Comparison of ENCODE assay signal across 10 cellular contexts in the genomic region with DNA sequence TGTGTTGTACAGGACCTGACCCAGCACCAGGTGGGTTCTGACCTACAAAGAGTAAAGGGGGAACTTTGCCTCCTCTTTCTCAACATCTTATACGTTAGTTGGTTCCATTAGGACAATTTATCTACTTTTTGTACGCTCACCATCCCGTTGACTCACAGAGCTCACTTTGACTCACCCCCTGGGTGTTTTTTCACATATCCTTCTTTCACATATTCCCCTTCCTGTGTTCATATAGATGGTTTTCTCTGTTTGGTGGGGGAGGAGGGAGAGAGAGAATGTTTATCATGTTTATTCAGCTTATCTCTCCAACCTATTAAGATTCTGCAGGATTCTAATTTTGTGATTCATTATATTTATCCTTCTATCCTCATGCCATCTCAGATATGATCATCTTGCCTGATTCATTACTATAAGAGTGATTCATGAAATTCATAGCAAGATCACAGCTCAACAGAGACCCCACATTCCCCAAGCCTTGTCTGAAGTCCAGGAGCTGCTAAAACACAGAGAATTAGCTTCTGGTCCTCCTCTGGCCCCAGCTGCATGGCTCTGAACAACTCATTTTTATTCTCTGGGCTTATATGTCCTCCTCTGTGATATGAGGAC. TPM values are rescaled to one million over a fixed set of nuclear protein-coding genes. Genes with fewer than 3 reads are reported as not detected.
A peak's percentile ranks its signal among the peaks of the same experiment; 100 is the strongest.
DNase-seq lines count a peak whose midpoint lies in the region; ATAC-seq and TF ChIP-seq lines count a peak whose summit lies in the region.
"Had no signal": no experiment of that assay in that cellular context is flagged by ENCODE, and none has a peak within 500 bp of the region (broad histone marks: within the 10 kb centered on the region; RNA-seq: fewer than 3 reads in every experiment).

No MANE protein-coding gene starts in this region.

- peaks cover 100% of the 10 kb centered on the region for H3K4me1 Mint-ChIP-seq in CD4-positive, alpha-beta T cell (ENCODE audit: low read depth)
- H3K4me1 Mint-ChIP-seq in T-helper 17 cell = peaks cover 91% of the 10 kb centered on the region
- peaks cover 8% of the 10 kb centered on the region for H3K4me1 Mint-ChIP-seq in progenitor cell of endocrine pancreas (ENCODE audit: low read depth)

- peak overlapping the region; percentile 77 for H3K4me3 Mint-ChIP-seq in CD4-positive, alpha-beta T cell
- H3K4me3 Mint-ChIP-seq in T-helper 17 cell (peak overlapping the region; percentile 91), progenitor cell of endocrine pancreas (ENCODE audit: low read depth) (no peak overlapping the region)

- no peak for TF ChIP-seq CTCF in CD4-positive, alpha-beta T cell (IDR thresholded peaks at IDR 0.05)
- TF ChIP-seq CTCF in fibroblast of mammary gland (conservative IDR thresholded peaks at IDR 0.05; ENCODE audit: control insufficient read depth, insufficient read depth, low read depth, low read length) = no peak
- no peak for TF ChIP-seq CTCF in progenitor cell of endocrine pancreas (IDR thresholded peaks at IDR 0.05; ENCODE audit: unreplicated experiment)

- no peaks in the 10 kb centered on the region for H3K27me3 Mint-ChIP-seq in CD4-positive, alpha-beta T cell
- H3K27me3 Mint-ChIP-seq in T-helper 17 cell (no peaks in the 10 kb centered on the region), progenitor cell of endocrine pancreas (peaks cover 52% of the 10 kb centered on the region)

- peak overlapping the region; percentile 98 for H3K27ac Mint-ChIP-seq in CD4-positive, alpha-beta T cell
- peak overlapping the region; percentile 100 for H3K27ac Mint-ChIP-seq in T-helper 17 cell
- H3K27ac Mint-ChIP-seq in progenitor cell of endocrine pancreas = no peak overlapping the region

- H3K27me3 ChIP-seq in CD4-positive, alpha-beta T cell (ENCODE audit: control insufficient read depth, insufficient read depth, low read length) = no peaks in the 10 kb centered on the region

- intact Hi-C loops in CD4-positive, alpha-beta T cell (cut with DNase I, micrococcal nuclease) = loop anchor here (1.0 to 5.0 kb wide), 4 partner anchors 10 to 574 kb away; a partner anchor contains a TSS

- CTCF ChIA-PET in CD4-positive, alpha-beta T cell (lab: Charles Lee) = interaction anchor here (0.6 to 7.2 kb wide), 13 partner anchors 14 to 572 kb away, joined by 3 to 135 read pairs (median 5); no protein-coding TSS in a partner anchor

- peak in 3 of 10 experiments; percentile 32 to 46 (median 44) for DNase-seq in CD4-positive, alpha-beta T cell
- DNase-seq in T-helper 17 cell (no peak), fibroblast of mammary gland (ENCODE audit: low read depth) (peak; percentile 45), amniotic stem cell (lab: John Stamatoyannopoulos, UW) (no peak), occipital lobe (lab: John Stamatoyannopoulos, UW) (no peak), progenitor cell of endocrine pancreas (ENCODE audit: low spot score, unreplicated experiment) (no peak)
- DNase-seq: HCEC 1CT had no signal

- no peaks in the 10 kb centered on the region for H3K9me3 Mint-ChIP-seq in CD4-positive, alpha-beta T cell
- H3K9me3 Mint-ChIP-seq in progenitor cell of endocrine pancreas (ENCODE audit: low read depth) = no peaks in the 10 kb centered on the region

- POLR2A ChIA-PET in CD4-positive, alpha-beta T cell (lab: Charles Lee) = interaction anchor here (0.7 to 30.9 kb wide), 85 partner anchors 7 to 600 kb away, joined by 3 to 5733 read pairs (median 7); a partner anchor contains a TSS

- peak; percentile 5 for ATAC-seq in CD4-positive, alpha-beta T cell (ENCODE audit: poor library complexity)
- ATAC-seq in GM21825 (IDR thresholded peaks at IDR 0.05; ENCODE audit: unreplicated experiment) = peak; percentile 27
- ATAC-seq in T-helper 17 cell = peak; percentile 4
- ATAC-seq in HG03280 (IDR thresholded peaks at IDR 0.05; ENCODE audit: unreplicated experiment) = no peak

- H3K9me3 ChIP-seq in CD4-positive, alpha-beta T cell (ENCODE audit: control insufficient read depth, low read length) = no peaks in the 10 kb centered on the region
- no peaks in the 10 kb centered on the region for H3K9me3 ChIP-seq in T-helper 17 cell (ENCODE audit: control insufficient read depth, low read length, poor library complexity, severe bottlenecking)

- H3K4me3 ChIP-seq in fibroblast of mammary gland (ENCODE audit: control insufficient read depth, low read depth, low read length) = no peak overlapping the region

- H3K36me3 Mint-ChIP-seq in CD4-positive, alpha-beta T cell (ENCODE audit: low read depth) = peaks cover 39% of the 10 kb centered on the region
- H3K36me3 Mint-ChIP-seq in T-helper 17 cell (ENCODE audit: low read depth) (peaks cover 5% of the 10 kb centered on the region), progenitor cell of endocrine pancreas (ENCODE audit: insufficient read depth) (no peaks in the 10 kb centered on the region)

- peak overlapping the region; percentile 99 for H3K27ac ChIP-seq in CD4-positive, alpha-beta T cell (ENCODE audit: low read depth, low read length)

RNA-seq across cellular contexts. Expression of a gene that starts 37.2 kb away (rescaled TPM):
- total RNA-seq in CD4-positive, alpha-beta T cell = not detected
- not detected for total RNA-seq in T-helper 17 cell
- total RNA-seq in occipital lobe = not detected
- total RNA-seq in progenitor cell of endocrine pancreas = 3.9 and 5.3 TPM in 2 replicates

RNA-seq across cellular contexts. Expression of a gene that starts 46.9 kb away (rescaled TPM):
- total RNA-seq in CD4-positive, alpha-beta T cell = 10 to 100 TPM; 50.7 to 55.8 TPM
- 10 to 100 TPM; 52.3 to 59.9 TPM for total RNA-seq in T-helper 17 cell
- total RNA-seq in occipital lobe = 55.8 TPM
- total RNA-seq in progenitor cell of endocrine pancreas = 24.8 and 28.8 TPM in 2 replicates

RNA-seq across cellular contexts. Expression of a gene that starts 58.7 kb away (rescaled TPM):
- not detected for total RNA-seq in CD4-positive, alpha-beta T cell
- total RNA-seq in T-helper 17 cell (not detected), occipital lobe (not detected), progenitor cell of endocrine pancreas (26.9 and 32.1 TPM in 2 replicates)
- total RNA-seq: glomerular endothelial cell had no signal

Comparison
In these comparisons a context has a peak if more than half of its experiments do, and no peak if none do; other contexts are left out.
1. RNA of a gene that starts 58.7 kb away (total RNA-seq): 26.9 to 32.1 TPM in progenitor cell of endocrine pancreas; not detected in T-helper 17 cell, not detected in CD4-positive, alpha-beta T cell and not detected in occipital lobe (single experiment); every median in the first group is over 10 times any median in the second.